In the genomic region with DNA sequence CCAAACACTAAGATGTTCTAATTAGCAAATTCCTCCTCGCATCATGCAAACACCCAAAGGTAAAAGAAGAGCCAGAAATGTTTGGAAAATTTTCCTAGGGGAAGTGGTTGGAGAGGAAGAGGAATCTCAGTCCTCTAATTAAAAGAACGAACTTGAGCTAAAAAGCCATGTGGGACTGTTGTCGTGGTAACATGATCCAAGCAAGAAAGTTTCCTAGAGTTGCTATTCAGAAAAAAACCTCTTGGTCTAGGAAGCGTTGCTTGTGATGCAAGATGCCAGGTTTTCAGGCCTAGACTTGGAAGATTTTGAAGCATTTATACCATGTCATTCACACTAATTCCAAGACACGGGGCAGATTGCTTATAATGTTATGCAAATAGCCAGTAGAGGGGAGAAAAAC, we compare ENCODE assay signal across 1 cellular context.
TF ChIP-seq lines count a peak whose summit lies in the region.

No MANE protein-coding gene starts in this region.

TF ChIP-seq in SK-N-SH treated with all-trans-retinoic acid at 6 μM for 48 hours, 23 proteins besides CTCF, POLR2A, EP300 and RAD21 (continued from another document):
- TF ChIP-seq ZNF70 (CRISPR knock-in tag; IDR thresholded peaks at IDR 0.05) = no peak
- TF ChIP-seq TCF4 (CRISPR knock-in tag; IDR thresholded peaks at IDR 0.05; ENCODE audit: borderline replicate concordance) = no peak
- no peak for TF ChIP-seq ZFP30 (CRISPR knock-in tag; IDR thresholded peaks at IDR 0.05)
- TF ChIP-seq ARNTL (CRISPR knock-in tag; IDR thresholded peaks at IDR 0.05; ENCODE audit: borderline replicate concordance, low read depth) = no peak
- TF ChIP-seq TOX (CRISPR knock-in tag; IDR thresholded peaks at IDR 0.05; ENCODE audit: borderline replicate concordance) = no peak
